In genomic region chr17:45317113-45317820, GRCh38 we compare ENCODE assay signal across 1 cellular context.
A peak's percentile ranks its signal among the peaks of the same experiment; 100 is the strongest.
TF ChIP-seq lines count a peak whose summit lies in the region.

No MANE protein-coding gene starts in this region.

TF ChIP-seq in K562, 482 proteins besides CTCF, POLR2A, EP300 and RAD21 (continued from another document and continues in another):
- TF ChIP-seq, protein P1, sequence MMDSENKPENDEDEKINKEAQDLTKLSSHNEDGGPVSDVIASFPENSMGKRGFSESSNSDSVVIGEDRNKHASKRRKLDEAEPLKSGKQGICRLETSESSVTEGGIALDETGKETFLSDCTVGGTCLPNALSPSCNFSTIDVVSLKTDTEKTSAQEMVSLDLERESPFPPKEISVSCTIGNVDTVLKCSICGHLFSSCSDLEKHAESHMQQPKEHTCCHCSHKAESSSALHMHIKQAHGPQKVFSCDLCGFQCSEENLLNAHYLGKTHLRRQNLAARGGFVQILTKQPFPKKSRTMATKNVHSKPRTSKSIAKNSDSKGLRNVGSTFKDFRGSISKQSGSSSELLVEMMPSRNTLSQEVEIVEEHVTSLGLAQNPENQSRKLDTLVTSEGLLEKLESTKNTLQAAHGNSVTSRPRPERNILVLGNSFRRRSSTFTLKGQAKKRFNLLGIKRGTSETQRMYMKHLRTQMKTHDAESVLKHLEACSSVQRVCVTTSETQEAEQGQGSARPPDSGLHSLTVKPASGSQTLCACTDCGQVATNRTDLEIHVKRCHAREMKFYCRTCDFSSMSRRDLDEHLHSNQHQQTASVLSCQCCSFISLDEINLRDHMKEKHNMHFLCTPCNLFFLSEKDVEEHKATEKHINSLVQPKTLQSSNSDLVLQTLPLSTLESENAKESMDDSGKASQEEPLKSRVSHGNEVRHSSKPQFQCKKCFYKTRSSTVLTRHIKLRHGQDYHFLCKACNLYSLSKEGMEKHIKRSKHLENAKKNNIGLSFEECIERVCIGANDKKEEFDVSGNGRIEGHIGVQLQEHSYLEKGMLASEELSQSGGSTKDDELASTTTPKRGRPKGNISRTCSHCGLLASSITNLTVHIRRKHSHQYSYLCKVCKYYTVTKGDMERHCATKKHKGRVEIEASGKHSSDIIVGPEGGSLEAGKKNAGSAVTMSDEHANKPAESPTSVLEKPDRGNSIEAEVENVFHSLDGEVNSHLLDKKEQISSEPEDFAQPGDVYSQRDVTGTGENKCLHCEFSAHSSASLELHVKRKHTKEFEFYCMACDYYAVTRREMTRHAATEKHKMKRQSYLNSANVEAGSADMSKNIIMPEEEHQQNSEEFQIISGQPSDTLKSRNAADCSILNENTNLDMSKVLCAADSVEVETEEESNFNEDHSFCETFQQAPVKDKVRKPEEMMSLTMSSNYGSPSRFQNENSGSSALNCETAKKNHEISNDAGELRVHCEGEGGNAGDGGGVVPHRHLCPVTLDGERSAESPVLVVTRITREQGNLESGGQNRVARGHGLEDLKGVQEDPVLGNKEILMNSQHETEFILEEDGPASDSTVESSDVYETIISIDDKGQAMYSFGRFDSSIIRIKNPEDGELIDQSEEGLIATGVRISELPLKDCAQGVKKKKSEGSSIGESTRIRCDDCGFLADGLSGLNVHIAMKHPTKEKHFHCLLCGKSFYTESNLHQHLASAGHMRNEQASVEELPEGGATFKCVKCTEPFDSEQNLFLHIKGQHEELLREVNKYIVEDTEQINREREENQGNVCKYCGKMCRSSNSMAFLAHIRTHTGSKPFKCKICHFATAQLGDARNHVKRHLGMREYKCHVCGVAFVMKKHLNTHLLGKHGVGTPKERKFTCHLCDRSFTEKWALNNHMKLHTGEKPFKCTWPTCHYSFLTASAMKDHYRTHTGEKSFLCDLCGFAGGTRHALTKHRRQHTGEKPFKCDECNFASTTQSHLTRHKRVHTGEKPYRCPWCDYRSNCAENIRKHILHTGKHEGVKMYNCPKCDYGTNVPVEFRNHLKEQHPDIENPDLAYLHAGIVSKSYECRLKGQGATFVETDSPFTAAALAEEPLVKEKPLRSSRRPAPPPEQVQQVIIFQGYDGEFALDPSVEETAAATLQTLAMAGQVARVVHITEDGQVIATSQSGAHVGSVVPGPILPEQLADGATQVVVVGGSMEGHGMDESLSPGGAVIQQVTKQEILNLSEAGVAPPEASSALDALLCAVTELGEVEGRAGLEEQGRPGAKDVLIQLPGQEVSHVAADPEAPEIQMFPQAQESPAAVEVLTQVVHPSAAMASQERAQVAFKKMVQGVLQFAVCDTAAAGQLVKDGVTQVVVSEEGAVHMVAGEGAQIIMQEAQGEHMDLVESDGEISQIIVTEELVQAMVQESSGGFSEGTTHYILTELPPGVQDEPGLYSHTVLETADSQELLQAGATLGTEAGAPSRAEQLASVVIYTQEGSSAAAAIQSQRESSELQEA (IDR thresholded peaks at IDR 0.05; ENCODE audit: low read depth): peak; percentile 93
- TF ChIP-seq, protein P2, sequence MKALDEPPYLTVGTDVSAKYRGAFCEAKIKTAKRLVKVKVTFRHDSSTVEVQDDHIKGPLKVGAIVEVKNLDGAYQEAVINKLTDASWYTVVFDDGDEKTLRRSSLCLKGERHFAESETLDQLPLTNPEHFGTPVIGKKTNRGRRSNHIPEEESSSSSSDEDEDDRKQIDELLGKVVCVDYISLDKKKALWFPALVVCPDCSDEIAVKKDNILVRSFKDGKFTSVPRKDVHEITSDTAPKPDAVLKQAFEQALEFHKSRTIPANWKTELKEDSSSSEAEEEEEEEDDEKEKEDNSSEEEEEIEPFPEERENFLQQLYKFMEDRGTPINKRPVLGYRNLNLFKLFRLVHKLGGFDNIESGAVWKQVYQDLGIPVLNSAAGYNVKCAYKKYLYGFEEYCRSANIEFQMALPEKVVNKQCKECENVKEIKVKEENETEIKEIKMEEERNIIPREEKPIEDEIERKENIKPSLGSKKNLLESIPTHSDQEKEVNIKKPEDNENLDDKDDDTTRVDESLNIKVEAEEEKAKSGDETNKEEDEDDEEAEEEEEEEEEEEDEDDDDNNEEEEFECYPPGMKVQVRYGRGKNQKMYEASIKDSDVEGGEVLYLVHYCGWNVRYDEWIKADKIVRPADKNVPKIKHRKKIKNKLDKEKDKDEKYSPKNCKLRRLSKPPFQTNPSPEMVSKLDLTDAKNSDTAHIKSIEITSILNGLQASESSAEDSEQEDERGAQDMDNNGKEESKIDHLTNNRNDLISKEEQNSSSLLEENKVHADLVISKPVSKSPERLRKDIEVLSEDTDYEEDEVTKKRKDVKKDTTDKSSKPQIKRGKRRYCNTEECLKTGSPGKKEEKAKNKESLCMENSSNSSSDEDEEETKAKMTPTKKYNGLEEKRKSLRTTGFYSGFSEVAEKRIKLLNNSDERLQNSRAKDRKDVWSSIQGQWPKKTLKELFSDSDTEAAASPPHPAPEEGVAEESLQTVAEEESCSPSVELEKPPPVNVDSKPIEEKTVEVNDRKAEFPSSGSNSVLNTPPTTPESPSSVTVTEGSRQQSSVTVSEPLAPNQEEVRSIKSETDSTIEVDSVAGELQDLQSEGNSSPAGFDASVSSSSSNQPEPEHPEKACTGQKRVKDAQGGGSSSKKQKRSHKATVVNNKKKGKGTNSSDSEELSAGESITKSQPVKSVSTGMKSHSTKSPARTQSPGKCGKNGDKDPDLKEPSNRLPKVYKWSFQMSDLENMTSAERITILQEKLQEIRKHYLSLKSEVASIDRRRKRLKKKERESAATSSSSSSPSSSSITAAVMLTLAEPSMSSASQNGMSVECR (CRISPR knock-in tag; IDR thresholded peaks at IDR 0.05): peak; percentile 92
- TF ChIP-seq KDM5B (IDR thresholded peaks at IDR 0.05; ENCODE audit: insufficient replicate concordance, low read depth, low read length) (peak; percentile 55), ELK3 (CRISPR knock-in tag; IDR thresholded peaks at IDR 0.05) (no peak), ATF1 (CRISPR knock-in tag; IDR thresholded peaks at IDR 0.05) (no peak), ATF1 (tag; IDR thresholded peaks at IDR 0.05) (peak; percentile 86), ZNF311 (CRISPR knock-in tag; IDR thresholded peaks at IDR 0.05) (no peak), ETV5 (CRISPR knock-in tag; IDR thresholded peaks at IDR 0.05; ENCODE audit: low read depth) (no peak), ZSCAN32 (CRISPR knock-in tag; IDR thresholded peaks at IDR 0.05) (peak; percentile 29; the same call in 1 of the 2 replicates), WHSC1 (IDR thresholded peaks at IDR 0.05; ENCODE audit: low read length) (no peak), CBX8 (IDR thresholded peaks at IDR 0.05; ENCODE audit: borderline replicate concordance, extremely low read depth, low read depth, low read length, poor library complexity, severe bottlenecking) (no peak), PPARD (CRISPR knock-in tag; IDR thresholded peaks at IDR 0.05) (no peak), MBD2 (IDR thresholded peaks at IDR 0.05; ENCODE audit: borderline replicate concordance, low read depth) (peak; percentile 49; the same call in 1 of the 2 replicates), YBX1 (IDR thresholded peaks at IDR 0.05) (no peak), BHLHE40 (IDR thresholded peaks at IDR 0.05; ENCODE audit: low read length) (no peak), TCF3 (CRISPR knock-in tag; IDR thresholded peaks at IDR 0.05) (no peak), ZNF197 (CRISPR knock-in tag; IDR thresholded peaks at IDR 0.05; ENCODE audit: low read depth) (no peak), TAL1 (IDR thresholded peaks at IDR 0.05) (no peak), DMBX1 (CRISPR knock-in tag; IDR thresholded peaks at IDR 0.05; ENCODE audit: borderline replicate concordance) (no peak), POLR2H (tag; IDR thresholded peaks at IDR 0.05; ENCODE audit: low read depth) (no peak), ARID3A (IDR thresholded peaks at IDR 0.05; ENCODE audit: borderline replicate concordance, low read depth, low read length) (no peak), TCF7 (IDR thresholded peaks at IDR 0.05; ENCODE audit: borderline replicate concordance) (no peak), KDM1A (IDR thresholded peaks at IDR 0.05) (no peak), L3MBTL2 (IDR thresholded peaks at IDR 0.05) (peak; percentile 88), POLR2G (IDR thresholded peaks at IDR 0.05; ENCODE audit: low read depth, low read length) (peak; percentile 55), MTA3 (IDR thresholded peaks at IDR 0.05; ENCODE audit: borderline replicate concordance) (peak; percentile 94), NR3C1 (CRISPR knock-in tag; IDR thresholded peaks at IDR 0.05) (no peak), ZMIZ1 (IDR thresholded peaks at IDR 0.05; ENCODE audit: low read depth in 2 of 2, low read length in 2 of 2) (no peak), CBX3 (IDR thresholded peaks at IDR 0.05; ENCODE audit: borderline replicate concordance in 1 of 2, low read length in 2 of 2) (0 out of 3 replicates have a peak, but pooled peaks of 1 of the 2 experiments have one; percentile 10), ASH1L (IDR thresholded peaks at IDR 0.05; ENCODE audit: borderline replicate concordance, low read depth, partially characterized antibody) (no peak)
- TF ChIP-seq, protein P3, sequence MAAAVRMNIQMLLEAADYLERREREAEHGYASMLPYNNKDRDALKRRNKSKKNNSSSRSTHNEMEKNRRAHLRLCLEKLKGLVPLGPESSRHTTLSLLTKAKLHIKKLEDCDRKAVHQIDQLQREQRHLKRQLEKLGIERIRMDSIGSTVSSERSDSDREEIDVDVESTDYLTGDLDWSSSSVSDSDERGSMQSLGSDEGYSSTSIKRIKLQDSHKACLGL (CRISPR knock-in tag; IDR thresholded peaks at IDR 0.05; ENCODE audit: borderline replicate concordance, poor library complexity, severe bottlenecking): peak; percentile 90
- TF ChIP-seq, protein P4, sequence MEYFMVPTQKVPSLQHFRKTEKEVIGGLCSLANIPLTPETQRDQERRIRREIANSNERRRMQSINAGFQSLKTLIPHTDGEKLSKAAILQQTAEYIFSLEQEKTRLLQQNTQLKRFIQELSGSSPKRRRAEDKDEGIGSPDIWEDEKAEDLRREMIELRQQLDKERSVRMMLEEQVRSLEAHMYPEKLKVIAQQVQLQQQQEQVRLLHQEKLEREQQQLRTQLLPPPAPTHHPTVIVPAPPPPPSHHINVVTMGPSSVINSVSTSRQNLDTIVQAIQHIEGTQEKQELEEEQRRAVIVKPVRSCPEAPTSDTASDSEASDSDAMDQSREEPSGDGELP (CRISPR knock-in tag; IDR thresholded peaks at IDR 0.05; ENCODE audit: borderline replicate concordance): peak; percentile 96
